In genomic region chr15:38103564-38103963, GRCh38 we compare ENCODE assay signal across 19 cellular contexts.
DNase-seq lines count a peak whose midpoint lies in the region; ATAC-seq, FAIRE-seq and TF ChIP-seq lines count a peak whose summit lies in the region.
"Had no signal": no experiment of that assay in that cellular context is flagged by ENCODE, and none has a peak within 500 bp of the region (broad histone marks: within the 10 kb centered on the region; RNA-seq: fewer than 3 reads in every experiment).

No MANE protein-coding gene starts in this region.

- H3K27ac ChIP-seq in endothelial cell of umbilical vein (ENCODE audit: insufficient read depth, low read depth, low read length) = no peak overlapping the region
- H3K27ac ChIP-seq: GM23248 had no signal

- FAIRE-seq in endothelial cell of umbilical vein (lab: Jason Lieb, UNC) = no peak
- FAIRE-seq: G401.6, GM19239, H1 had no signal

- TF ChIP-seq CTCF in endothelial cell of umbilical vein (IDR thresholded peaks at IDR 0.05; ENCODE audit: extremely low read depth in 1 of 2, insufficient read depth in 1 of 2, low read depth in 1 of 2, low read length in 2 of 2) (no peak), mucosa of descending colon (IDR thresholded peaks at IDR 0.05) (no peak)

- no peaks in the 10 kb centered on the region for H3K4me1 ChIP-seq in endothelial cell of umbilical vein (ENCODE audit: control insufficient read depth, extremely low read depth, insufficient read depth, low read length)
- no peaks in the 10 kb centered on the region for H3K4me1 ChIP-seq in mucosa of descending colon (ENCODE audit: low read depth)

- CTCF ChIA-PET in endothelial cell of umbilical vein (lab: Charles Lee) = no interaction called here

- POLR2A ChIA-PET in endothelial cell of umbilical vein (lab: Charles Lee) = no interaction called here

- dilution Hi-C loops in endothelial cell of umbilical vein (cut with MboI; ENCODE audit: extremely low pct_ligation_motif_present, low sequenced_read_pairs) = no loop called here

- no peak overlapping the region for H3K4me2 ChIP-seq in endothelial cell of umbilical vein (ENCODE audit: insufficient read depth, low read length)

- DNase-seq in LoVo (ENCODE audit: low spot score) = peak; percentile 34
- DNase-seq in endothelial cell of umbilical vein (ENCODE audit: low read depth, low spot score) = no peak
- no peak for DNase-seq in mucosa of descending colon
- no peak for DNase-seq in NCI-H2029 (lab: John Stamatoyannopoulos, UW)
- DNase-seq in stimulated activated naive CD8-positive, alpha-beta T cell treated with anti-CD3 and anti-CD28 coated beads, Interleukin-15, Interleukin-2, amounts not matched to agents 100 U/mL and 50 U/mL, for 24 hours = no peak
- no peak for DNase-seq in T-helper 9 cell
- DNase-seq in NCI-H2107 treated with DMSO at 0.1 percent for 48 hours (lab: John Stamatoyannopoulos, UW; ENCODE audit: unreplicated experiment) = no peak
- DNase-seq: C1 segment of cervical spinal cord; Calu3; CD4-positive, alpha-beta memory T cell; COR-L47; DMS53; DMS79 treated with DMSO at 0.1 percent for 48 hours; GM23248; H7; HCEC 1CT had no signal

- no peaks in the 10 kb centered on the region for H4K20me1 ChIP-seq in endothelial cell of umbilical vein (replicated peaks; ENCODE audit: control insufficient read depth, extremely low read depth, insufficient read depth, low read length)

- peak; percentile 84 for ATAC-seq in mucosa of descending colon
- ATAC-seq in stimulated activated naive CD8-positive, alpha-beta T cell treated with anti-CD3 and anti-CD28 coated beads, Interleukin-15, Interleukin-2, amounts not matched to agents 100 U/mL and 50 U/mL, for 24 hours = no peak

- H3K9me3 ChIP-seq in endothelial cell of umbilical vein (replicated peaks; ENCODE audit: control insufficient read depth, insufficient read depth, low read length) (no peaks in the 10 kb centered on the region), mucosa of descending colon (no peaks in the 10 kb centered on the region)

- no peaks in the 10 kb centered on the region for H3K79me2 ChIP-seq in endothelial cell of umbilical vein (ENCODE audit: control insufficient read depth, insufficient read depth, low read length)

- no peak overlapping the region for H3K9ac ChIP-seq in endothelial cell of umbilical vein (replicated peaks; ENCODE audit: extremely low read depth, insufficient read depth, low read length)
- H3K9ac ChIP-seq: GM23248 had no signal

- intact Hi-C loops in endothelial cell of umbilical vein (cut with micrococcal nuclease) (no loop called here), mucosa of descending colon (cut with DNase I, micrococcal nuclease) (no loop called here)

- BruUV-seq in endothelial cell of umbilical vein (replicated peaks; lab: Mats Ljungman, UMichigan) = no TSS peak

- peaks cover 2 to 16% of the 10 kb centered on the region in 2 experiments for H3K27me3 ChIP-seq in endothelial cell of umbilical vein (ENCODE audit: control insufficient read depth in 2 of 2, insufficient read depth in 2 of 2, low read length in 2 of 2)

- H3K4me3 ChIP-seq in endothelial cell of umbilical vein (replicated peaks in 1 of 3; ENCODE audit: insufficient read depth in 1 of 3, low read depth in 1 of 3, low read length in 3 of 3) = no peak overlapping the region
- H3K4me3 ChIP-seq in mucosa of descending colon = no peak overlapping the region
- H3K4me3 ChIP-seq: GM23248 had no signal

- no peaks in the 10 kb centered on the region for H3K36me3 ChIP-seq in endothelial cell of umbilical vein (ENCODE audit: control insufficient read depth in 2 of 2, extremely low read depth in 1 of 2, insufficient read depth in 2 of 2, low read length in 2 of 2)
- no peaks in the 10 kb centered on the region for H3K36me3 ChIP-seq in mucosa of descending colon (ENCODE audit: low read depth)

- no peak for TF ChIP-seq POLR2A in endothelial cell of umbilical vein (IDR thresholded peaks at IDR 0.05; ENCODE audit: low read depth, low read length)

- no peaks in the 10 kb centered on the region for H3K9me1 ChIP-seq in endothelial cell of umbilical vein (replicated peaks; ENCODE audit: control insufficient read depth, extremely low read depth, insufficient read depth, low read length)

- no peak overlapping the region for H2AFZ ChIP-seq in endothelial cell of umbilical vein (ENCODE audit: low read depth, low read length)
- H2AFZ ChIP-seq: GM23248 had no signal

TF ChIP-seq in endothelial cell of umbilical vein, 7 proteins besides CTCF, POLR2A, EP300 and RAD21:
- TF ChIP-seq FOS (IDR thresholded peaks at IDR 0.05; ENCODE audit: borderline replicate concordance, insufficient read depth, low read length) (peak; percentile 12), GATA2 (IDR thresholded peaks at IDR 0.05; ENCODE audit: insufficient read depth, insufficient read length, low read depth, low read length) (no peak), MYC (IDR thresholded peaks at IDR 0.05; ENCODE audit: low read depth, low read length) (no peak)
